Comparison of ENCODE assay signal across 17 cellular contexts in the genomic region with DNA sequence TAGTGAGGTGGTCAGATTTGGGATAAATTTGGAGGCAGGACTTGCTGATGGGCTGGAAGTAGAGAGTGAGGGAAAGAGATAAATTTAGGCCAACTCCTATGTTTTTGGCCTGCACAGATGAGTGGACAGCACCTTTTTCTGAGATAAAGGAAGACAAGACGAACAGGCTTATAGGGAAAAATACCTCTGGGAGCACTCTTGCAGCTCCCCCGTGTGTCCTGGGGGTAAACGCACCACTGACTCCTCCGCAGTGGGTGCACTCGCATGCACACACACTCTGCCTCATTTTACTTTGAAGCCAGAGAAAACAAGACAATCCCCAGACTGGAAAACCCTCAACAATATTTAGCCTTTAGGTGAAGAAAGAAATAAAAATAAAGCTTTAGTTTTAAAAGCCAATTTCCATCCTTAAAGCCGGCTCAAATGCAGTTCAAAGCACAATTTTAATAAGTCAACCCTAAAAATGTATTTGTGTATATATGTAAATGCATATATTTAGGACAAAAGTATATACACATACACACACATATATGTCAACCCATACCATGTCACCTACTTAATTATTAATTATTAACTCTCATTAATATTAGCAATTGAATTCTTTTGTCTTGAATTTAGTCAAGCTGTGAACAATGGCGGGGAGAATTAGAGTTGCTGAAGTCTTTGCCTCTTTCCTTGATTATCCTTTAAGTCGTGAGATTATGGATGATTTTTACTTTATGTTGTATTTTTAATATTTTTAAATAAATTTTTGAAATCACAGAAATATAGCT.
A peak's percentile ranks its signal among the peaks of the same experiment; 100 is the strongest.
DNase-seq lines count a peak whose midpoint lies in the region; ATAC-seq and FAIRE-seq lines count a peak whose summit lies in the region.
"Had no signal": no experiment of that assay in that cellular context is flagged by ENCODE, and none has a peak within 500 bp of the region (broad histone marks: within the 10 kb centered on the region; RNA-seq: fewer than 3 reads in every experiment).

No MANE protein-coding gene starts in this region.

- no peak overlapping the region for H3K4ac ChIP-seq in mesendoderm (ENCODE audit: low read depth, low read length)

- no peak overlapping the region for H3K9ac ChIP-seq in BLaER1
- H3K9ac ChIP-seq in mesendoderm (ENCODE audit: low read length), result no peak overlapping the region

- ATAC-seq in GM21367 (IDR thresholded peaks at IDR 0.05; ENCODE audit: unreplicated experiment) (no peak), GM19324 (IDR thresholded peaks at IDR 0.05; ENCODE audit: low FRiP score, unreplicated experiment) (no peak)
- ATAC-seq: CD8-positive, alpha-beta T cell; HCT116 had no signal

- H3K36me3 ChIP-seq in BLaER1 (no peaks in the 10 kb centered on the region), H7 (replicated peaks; ENCODE audit: control insufficient read depth, insufficient read depth, low read length) (no peaks in the 10 kb centered on the region), mesendoderm (ENCODE audit: control insufficient read depth, insufficient read depth, low read length) (no peaks in the 10 kb centered on the region)

- H3K27me3 ChIP-seq in BLaER1 (no peaks in the 10 kb centered on the region), H7 (ENCODE audit: control insufficient read depth, insufficient read depth, low read length) (no peaks in the 10 kb centered on the region), mesendoderm (ENCODE audit: insufficient read depth, low read length, poor library complexity) (no peaks in the 10 kb centered on the region)

- no peak overlapping the region for H3K23ac ChIP-seq in mesendoderm (ENCODE audit: low read length)

- peak; percentile 21 for FAIRE-seq in colon (lab: Jason Lieb, UNC)
- FAIRE-seq: D721Med, GM18507, HTR-8/SVneo had no signal

- H3K27ac ChIP-seq in BLaER1 (no peak overlapping the region), mesendoderm (ENCODE audit: low read depth, low read length) (no peak overlapping the region)

- H4K5ac ChIP-seq in mesendoderm (ENCODE audit: low read length), result no peak overlapping the region

- no peaks in the 10 kb centered on the region for H3K79me1 ChIP-seq in mesendoderm (ENCODE audit: low read length)

- H2BK120ac ChIP-seq in mesendoderm (ENCODE audit: low read depth, low read length), result no peak overlapping the region

- H3K9me3 ChIP-seq in BLaER1, result no peaks in the 10 kb centered on the region

- H3K56ac ChIP-seq in mesendoderm (ENCODE audit: low read length), result no peak overlapping the region

- no CpG with 5 or more reads among the region's 8 CpGs for WGBS in mesendoderm (ENCODE audit: extremely low coverage, insufficient coverage, low lambda C conversion rate)

- H3K18ac ChIP-seq in mesendoderm (ENCODE audit: low read length), result no peak overlapping the region

- no peak overlapping the region for H2BK5ac ChIP-seq in mesendoderm (ENCODE audit: low read length)

- no peak overlapping the region for H2AK5ac ChIP-seq in mesendoderm (ENCODE audit: low read length)

- H3K4me2 ChIP-seq in BLaER1 (peak overlapping the region; percentile 45; the same call in 1 of the 2 replicates), mesendoderm (ENCODE audit: low read length) (no peak overlapping the region)

- H3K4me1 ChIP-seq in BLaER1 (peaks cover 38% of the 10 kb centered on the region), mesendoderm (ENCODE audit: control insufficient read depth, low read depth, low read length) (no peaks in the 10 kb centered on the region)

- no peaks in the 10 kb centered on the region for H4K20me1 ChIP-seq in BLaER1

- no peak overlapping the region for H4K8ac ChIP-seq in mesendoderm (ENCODE audit: low read depth, low read length)

- H3K4me3 ChIP-seq in BLaER1 (no peak overlapping the region), H7 (ENCODE audit: insufficient read depth, low read depth, low read length) (no peak overlapping the region), mesendoderm (ENCODE audit: low read length) (no peak overlapping the region)

- DNase-seq in H7, result peak; percentile 7
- DNase-seq in mesendoderm, result peak; percentile 13
- DNase-seq in DMS53 (lab: John Stamatoyannopoulos, UW), result no peak
- DNase-seq: CD8-positive, alpha-beta T cell; DMS153; DND-41; GF-D8; GOT3; Karpas-422 had no signal

- H2BK15ac ChIP-seq in mesendoderm (replicated peaks; ENCODE audit: low read depth), result no peak overlapping the region

- H3K79me2 ChIP-seq in mesendoderm (ENCODE audit: control insufficient read depth, insufficient read depth, low read length), result no peaks in the 10 kb centered on the region
